Comparison of ENCODE assay signal across 13 cellular contexts in genomic region chr3:149639093-149639486, GRCh38. TPM values are rescaled to one million over a fixed set of nuclear protein-coding genes. Genes with fewer than 3 reads are reported as not detected.
A peak's percentile ranks its signal among the peaks of the same experiment; 100 is the strongest.
DNase-seq lines count a peak whose midpoint lies in the region; ATAC-seq and TF ChIP-seq lines count a peak whose summit lies in the region.
"Had no signal": no experiment of that assay in that cellular context is flagged by ENCODE, and none has a peak within 500 bp of the region (broad histone marks: within the 10 kb centered on the region; RNA-seq: fewer than 3 reads in every experiment).

No MANE protein-coding gene starts in this region.

- 70% methylated on average over 2 of the region's 2 CpGs for WGBS in right lobe of liver (ENCODE audit: insufficient coverage, low coverage, low lambda C conversion rate, missing lambda C conversion rate)
- 70 to 92% (median 79%) methylated on average over 2 of the region's 2 CpGs for WGBS in stomach, 5 donors

- H3K4me3 ChIP-seq in choroid plexus epithelial cell (ENCODE audit: low read depth, low read length) (peak overlapping the region; percentile 40), right lobe of liver (peak overlapping the region in 2 of 3 donors; percentile 13 to 46), stomach (peak overlapping the region; percentile 12 to 34 (median 20))

- H3K4me1 Mint-ChIP-seq in HFFc6 (ENCODE audit: low read depth) = peaks cover 75% of the 10 kb centered on the region
- H3K4me1 Mint-ChIP-seq: activated naive CD8-positive, alpha-beta T cell treated with anti-CD3 and anti-CD28 coated beads for 36 hours; CD8-positive, alpha-beta memory T cell had no signal

- ATAC-seq in right lobe of liver (peak in 1 of 4 donors; percentile 6), HG02763 (IDR thresholded peaks at IDR 0.05; ENCODE audit: unreplicated experiment) (no peak)

- no peaks in the 10 kb centered on the region for H3K9me3 Mint-ChIP-seq in HFFc6
- H3K9me3 Mint-ChIP-seq: activated naive CD8-positive, alpha-beta T cell treated with anti-CD3 and anti-CD28 coated beads for 36 hours; CD8-positive, alpha-beta memory T cell; IgD-negative memory B cell had no signal

- H3K36me3 Mint-ChIP-seq in HFFc6 (ENCODE audit: low read depth) = peaks cover 12% of the 10 kb centered on the region
- H3K36me3 Mint-ChIP-seq: activated naive CD8-positive, alpha-beta T cell treated with anti-CD3 and anti-CD28 coated beads for 36 hours; CD8-positive, alpha-beta memory T cell had no signal

- H3K27me3 ChIP-seq in right lobe of liver (no peaks in the 10 kb centered on the region), stomach (no peaks in the 10 kb centered on the region)
- H3K27me3 ChIP-seq: upper lobe of left lung had no signal

- H3K27ac ChIP-seq in right lobe of liver (peak overlapping the region in 2 of 3 donors; percentile 50 to 52), stomach (peak overlapping the region in 4 of 5 donors; percentile 3 to 80 (median 71))

- peak overlapping the region; percentile 87 for H3K4me3 Mint-ChIP-seq in HFFc6
- H3K4me3 Mint-ChIP-seq: activated naive CD8-positive, alpha-beta T cell treated with anti-CD3 and anti-CD28 coated beads for 36 hours; CD8-positive, alpha-beta memory T cell; IgD-negative memory B cell had no signal

- DNase-seq in HFFc6 = no peak
- DNase-seq in choroid plexus epithelial cell (ENCODE audit: low read depth) = no peak
- DNase-seq in right lobe of liver = no peak
- DNase-seq in stomach = no peak
- no peak for DNase-seq in DMS79 (lab: John Stamatoyannopoulos, UW)
- DNase-seq in NCI-H526 (lab: John Stamatoyannopoulos, UW) = no peak
- no peak for DNase-seq in T-helper 2 cell
- DNase-seq: activated naive CD8-positive, alpha-beta T cell treated with anti-CD3 and anti-CD28 coated beads for 36 hours; CD8-positive, alpha-beta memory T cell; NCI-H2029; upper lobe of left lung had no signal

- no peak for TF ChIP-seq EP300 in stomach (IDR thresholded peaks at IDR 0.05)

- H3K9me3 ChIP-seq in right lobe of liver = no peaks in the 10 kb centered on the region
- H3K9me3 ChIP-seq in stomach = no peaks in the 10 kb centered on the region
- H3K9me3 ChIP-seq: upper lobe of left lung had no signal

- no peak for TF ChIP-seq CTCF in HFFc6 (IDR thresholded peaks at IDR 0.05)
- TF ChIP-seq CTCF in choroid plexus epithelial cell (conservative IDR thresholded peaks at IDR 0.05; ENCODE audit: low read depth, low read length) = no peak
- TF ChIP-seq CTCF in right lobe of liver (IDR thresholded peaks at IDR 0.05) = no peak
- TF ChIP-seq CTCF in stomach (IDR thresholded peaks at IDR 0.05) = no peak

- H3K4me1 ChIP-seq in right lobe of liver = peaks cover 0 to 57% (median 8%) of the 10 kb centered on the region in 4 donors
- H3K4me1 ChIP-seq in stomach = peaks cover 48 to 89% (median 72%) of the 10 kb centered on the region in 4 donors

- H3K27me3 Mint-ChIP-seq in HFFc6 (ENCODE audit: insufficient read depth) = no peaks in the 10 kb centered on the region

- H3K27ac Mint-ChIP-seq in HFFc6 = peak overlapping the region; percentile 91
- H3K27ac Mint-ChIP-seq: activated naive CD8-positive, alpha-beta T cell treated with anti-CD3 and anti-CD28 coated beads for 36 hours; CD8-positive, alpha-beta memory T cell; IgD-negative memory B cell had no signal

- intact Hi-C loops in right lobe of liver (cut with DNase I) (no loop called here), stomach (cut with DNase I; ENCODE audit: low total_unique reads) (no loop called here)

- H3K36me3 ChIP-seq in right lobe of liver = no peaks in the 10 kb centered on the region
- H3K36me3 ChIP-seq in stomach = no peaks in the 10 kb centered on the region
- H3K36me3 ChIP-seq: upper lobe of left lung had no signal

- TF ChIP-seq POLR2A in right lobe of liver (IDR thresholded peaks at IDR 0.05) (no peak), stomach (IDR thresholded peaks at IDR 0.05) (no peak)

RNA-seq across cellular contexts. Expression of gene WWTR1, which starts 18.7 kb away (rescaled TPM):
- 10 to 100 TPM; 41.5 to 49.7 (median 45.5) TPM for total RNA-seq in HFFc6 (2021; fragmentation: NEBNext Ultra II Directional; extraction: Animal tissue kit (Norgen Biotek cat#: 25700))
- 10 to 100 TPM; 10.6 to 19.7 (median 15.3) TPM for total RNA-seq in right lobe of liver
- total RNA-seq in stomach = 100 to 1,000 TPM in 2 of 5 donors, 10 to 100 TPM in 3; 15.4 to 116 (median 89.4) TPM
- 10 to 100 TPM; 19.8 to 61.6 (median 51.1) TPM for polyA plus RNA-seq in stomach
